Comparison of ENCODE assay signal across 24 cellular contexts in the genomic region with DNA sequence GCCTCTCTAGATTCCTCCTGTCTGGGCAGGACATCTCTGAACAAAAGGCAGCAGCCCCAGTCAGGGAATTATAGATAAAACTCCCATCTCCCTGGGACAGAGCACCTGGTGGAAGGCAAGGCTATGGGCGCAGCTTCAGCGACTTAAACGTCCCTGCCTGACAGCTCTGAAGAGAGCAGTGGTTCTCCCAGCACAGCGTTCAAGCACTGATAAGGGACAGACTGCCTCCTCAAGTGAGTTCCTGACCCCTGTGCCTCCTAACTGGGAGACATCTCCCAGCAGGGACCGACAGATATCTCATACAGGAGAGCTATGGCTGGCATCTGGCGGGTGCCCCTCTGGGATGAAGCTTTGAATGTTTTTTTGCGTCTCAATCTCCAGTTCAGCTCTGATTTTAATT.
"Had no signal": no experiment of that assay in that cellular context is flagged by ENCODE, and none has a peak within 500 bp of the region (broad histone marks: within the 10 kb centered on the region; RNA-seq: fewer than 3 reads in every experiment).

No MANE protein-coding gene starts in this region.

- H3K4me3 ChIP-seq: coronary artery, dorsolateral prefrontal cortex, esophagus muscularis mucosa, gastrocnemius medialis, heart left ventricle had no signal

- H3K4me1 ChIP-seq: foreskin keratinocyte, gastrocnemius medialis, heart left ventricle had no signal

- DNase-seq: activated CD4-positive, alpha-beta memory T cell treated with anti-CD3 and anti-CD28 coated beads, Interleukin-2, amount 10 ng/mL, durations not matched to agents 7 days and 5 days; activated CD4-positive, alpha-beta T cell treated with anti-CD3 and anti-CD28 coated beads for 1 hour; activated CD4-positive, alpha-beta T cell treated with anti-CD3 and anti-CD28 coated beads for 4 hours; activated CD4-positive, alpha-beta T cell treated with anti-CD3 and anti-CD28 coated beads, Interleukin-2, amount 10 ng/mL, durations not matched to agents 7 days and 5 days; activated CD4-positive, alpha-beta T cell treated with anti-CD3 and anti-CD28 coated beads, Interleukin-2, amount 50 U/mL, for 4 hours; activated CD4-positive, CD25-positive, alpha-beta regulatory T cell; activated effector memory CD4-positive, alpha-beta T cell treated with Interleukin-2 at 50 U/mL for 16 hours; activated gamma-delta T cell treated with Interleukin-2 at 50 U/mL for 16 hours; activated naive CD4-positive, alpha-beta T cell treated with anti-CD3 and anti-CD28 coated beads, Interleukin-2, amount 50 U/mL, for 16 hours; activated naive CD4-positive, alpha-beta T cell treated with Interleukin-2 at 50 U/mL for 16 hours; activated T-cell treated with anti-CD3 and anti-CD28 coated beads, Interleukin-2, amount 50 U/mL, for 4 hours; amniotic stem cell; anterior cingulate cortex; brain microvascular endothelial cell; dorsolateral prefrontal cortex; effector memory CD4-positive, alpha-beta T cell; erythroblast; foreskin keratinocyte; gastrocnemius medialis; glutamatergic neuron; heart left ventricle; T-helper 2 cell had no signal

- H3K27ac ChIP-seq: brain microvascular endothelial cell, coronary artery, dorsolateral prefrontal cortex, esophagus muscularis mucosa, foreskin keratinocyte, gastrocnemius medialis, heart left ventricle had no signal

- H3K36me3 ChIP-seq: brain microvascular endothelial cell, esophagus muscularis mucosa, gastrocnemius medialis, heart left ventricle had no signal

- H3K27me3 ChIP-seq: brain microvascular endothelial cell, dorsolateral prefrontal cortex, esophagus muscularis mucosa, gastrocnemius medialis, heart left ventricle had no signal
